Comparison of ENCODE assay signal across 8 cellular contexts in the genomic region with DNA sequence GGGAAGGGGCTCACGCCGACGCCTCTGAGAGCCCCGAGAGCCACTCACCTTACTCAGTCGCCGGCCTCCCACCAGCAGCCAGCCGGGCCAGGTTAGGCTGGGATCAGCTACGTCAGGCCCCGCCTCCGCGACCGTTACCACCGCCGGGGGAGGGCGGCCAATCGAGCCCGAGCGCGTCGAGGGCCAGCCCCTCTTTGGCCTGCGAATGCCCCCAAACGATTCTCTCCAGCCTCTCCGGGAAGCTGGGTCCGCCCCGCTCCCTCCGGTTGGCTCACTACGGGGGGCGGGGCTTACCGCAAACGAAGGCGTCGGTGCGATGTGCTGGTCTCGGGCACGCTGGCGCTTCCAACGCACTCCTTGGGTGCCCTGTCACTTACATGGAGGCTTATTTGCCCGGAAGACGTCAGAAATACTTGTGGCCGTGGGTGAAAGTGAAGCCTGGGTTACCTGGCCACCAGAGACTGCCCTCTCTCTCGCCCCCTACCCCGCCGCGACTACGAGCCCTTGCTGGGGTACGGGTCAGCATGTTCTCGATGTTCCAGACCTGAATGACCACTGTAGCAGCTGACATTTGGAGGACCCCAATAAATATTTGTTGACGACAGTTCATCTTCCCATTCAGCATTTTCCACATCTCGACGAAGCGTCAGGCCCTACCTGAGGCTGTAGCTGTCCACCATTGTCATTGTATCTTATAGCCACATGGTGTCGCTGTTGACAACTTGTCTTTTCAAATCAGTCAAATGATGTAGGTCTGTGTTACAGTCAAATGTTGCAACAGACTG. TPM values are rescaled to one million over a fixed set of nuclear protein-coding genes. Genes with fewer than 3 reads are reported as not detected.
DNase-seq lines count a peak whose midpoint lies in the region; ATAC-seq, FAIRE-seq and TF ChIP-seq lines count a peak whose summit lies in the region.

A gene with protein sequence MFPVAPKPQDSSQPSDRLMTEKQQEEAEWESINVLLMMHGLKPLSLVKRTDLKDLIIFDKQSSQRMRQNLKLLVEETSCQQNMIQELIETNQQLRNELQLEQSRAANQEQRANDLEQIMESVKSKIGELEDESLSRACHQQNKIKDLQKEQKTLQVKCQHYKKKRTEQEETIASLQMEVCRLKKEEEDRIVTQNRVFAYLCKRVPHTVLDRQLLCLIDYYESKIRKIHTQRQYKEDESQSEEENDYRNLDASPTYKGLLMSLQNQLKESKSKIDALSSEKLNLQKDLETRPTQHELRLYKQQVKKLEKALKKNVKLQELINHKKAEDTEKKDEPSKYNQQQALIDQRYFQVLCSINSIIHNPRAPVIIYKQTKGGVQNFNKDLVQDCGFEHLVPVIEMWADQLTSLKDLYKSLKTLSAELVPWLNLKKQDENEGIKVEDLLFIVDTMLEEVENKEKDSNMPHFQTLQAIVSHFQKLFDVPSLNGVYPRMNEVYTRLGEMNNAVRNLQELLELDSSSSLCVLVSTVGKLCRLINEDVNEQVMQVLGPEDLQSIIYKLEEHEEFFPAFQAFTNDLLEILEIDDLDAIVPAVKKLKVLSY (minus strand): TSS at position 111 of the 785 bp plus-strand sequence. CDS start 21,333 bp downstream, outside the sequence.

- CTCF ChIA-PET in A549 (lab: Yijun Ruan, JAX): interaction anchor here (0.6 to 14.6 kb wide), 43 partner anchors 9 to 759 kb away, joined by 3 to 224 read pairs (median 4); a partner anchor contains a TSS
- CTCF ChIA-PET in activated B cell treated with CpG ODN at 0.5 μM for 24 hours (lab: Charles Lee): interaction anchor here (0.8 to 7.4 kb wide), 14 partner anchors 10 to 735 kb away, joined by 3 to 216 read pairs (median 4); a partner anchor contains a TSS

- peak within 1 kb of the TSS; percentile 79 for H3K4me3 ChIP-seq in A549
- peak within 1 kb of the TSS; percentile 68 to 74 (median 69) for H3K4me3 ChIP-seq in right lobe of liver

- FAIRE-seq in A549 (lab: Jason Lieb, UNC): no peak

- no peaks in the 10 kb centered on the region for H3K9me3 Mint-ChIP-seq in activated B cell treated with CpG ODN at 0.5 μM for 24 hours

- TF ChIP-seq CTCF in A549 (IDR thresholded peaks at IDR 0.05) (peak; percentile 83), activated B cell treated with CpG ODN at 0.5 μM for 24 hours (IDR thresholded peaks at IDR 0.05) (peak; percentile 32), right lobe of liver (IDR thresholded peaks at IDR 0.05) (peak; percentile 90 to 96 (median 92))

- intact Hi-C loops in activated B cell treated with CpG ODN at 0.5 μM for 24 hours (cut with micrococcal nuclease) (loop anchor here (1.0 to 5.0 kb wide), 12 partner anchors 14 to 793 kb away; a partner anchor contains a TSS), right lobe of liver (cut with DNase I) (no loop called here)

- H3K4me1 Mint-ChIP-seq in activated B cell treated with CpG ODN at 0.5 μM for 24 hours: peaks cover 10% of the 10 kb centered on the region

- ATAC-seq in A549 (peak; percentile 98 to 99), GM19025 (IDR thresholded peaks at IDR 0.05; ENCODE audit: low read depth, unreplicated experiment) (peak; percentile 80), HG03354 (IDR thresholded peaks at IDR 0.05; ENCODE audit: poor library complexity, severe bottlenecking, unreplicated experiment) (peak; percentile 88), activated B cell treated with CpG ODN at 0.5 μM for 24 hours (ENCODE audit: low read depth) (peak; percentile 94), right lobe of liver (peak; percentile 95 to 98 (median 96))

- H3K27ac Mint-ChIP-seq in activated B cell treated with CpG ODN at 0.5 μM for 24 hours: peak within 1 kb of the TSS; percentile 86

- POLR2A ChIA-PET in A549 (lab: Yijun Ruan, JAX): interaction anchor here (0.6 to 2.4 kb wide), 11 partner anchors 15 to 341 kb away, joined by 3 to 28 read pairs (median 5); a partner anchor contains a TSS
- POLR2A ChIA-PET in activated B cell treated with CpG ODN at 0.5 μM for 24 hours (lab: Charles Lee): interaction anchor here (0.6 to 2.8 kb wide), 10 partner anchors 9 to 1842 kb away, joined by 3 to 33 read pairs (median 6); a partner anchor contains a TSS

- H3K36me3 ChIP-seq in right lobe of liver: peaks cover 0 to 12% (median 0%) of the 10 kb centered on the region in 4 donors

- H3K36me3 Mint-ChIP-seq in activated B cell treated with CpG ODN at 0.5 μM for 24 hours (ENCODE audit: low read depth): peaks cover 5% of the 10 kb centered on the region

- peak within 1 kb of the TSS; percentile 83 for H3K4me2 ChIP-seq in A549

- peak within 1 kb of the TSS; percentile 89 to 92 for H3K27ac ChIP-seq in A549
- peak within 1 kb of the TSS; percentile 87 to 91 (median 89) for H3K27ac ChIP-seq in right lobe of liver

- 4% methylated on average over 14 of the region's 52 CpGs for WGBS in A549 (ENCODE audit: missing lambda C conversion rate)
- WGBS in right lobe of liver (ENCODE audit: insufficient coverage, low coverage, low lambda C conversion rate, missing lambda C conversion rate): 3% methylated on average over 7 of the region's 52 CpGs

- TF ChIP-seq EP300 in A549 (IDR thresholded peaks at IDR 0.05): no peak

- H3K9me3 ChIP-seq in A549 (0 out of 3 replicates have a peak, but pooled peaks cover 2% of the 10 kb centered on the region), right lobe of liver (no peaks in the 10 kb centered on the region)

- DNase-seq in A549 (ENCODE audit: low read depth in 1 of 2, low spot score in 1 of 2) (peak; percentile 68 to 91), activated B cell treated with CpG ODN at 0.5 μM for 24 hours (peak; percentile 77), dedifferentiated amniotic fluid mesenchymal stem cell (ENCODE audit: extremely low spot score) (peak; percentile 93), right lobe of liver (peak; percentile 97), NCI-H748 treated with DMSO at 0.1 percent for 48 hours (lab: John Stamatoyannopoulos, UW) (no peak)
- peak; percentile 72 for DNase-seq in stimulated activated CD4-positive, alpha-beta T cell treated with anti-CD3 and anti-CD28 coated beads, TNF-alpha, amount 100 ng/mL, for 1 hour (ENCODE audit: low read depth in 3 of 3, low spot score in 1 of 3)

- no peaks in the 10 kb centered on the region for H3K27me3 ChIP-seq in right lobe of liver

- peak within 1 kb of the TSS; percentile 90 for H3K4me3 Mint-ChIP-seq in activated B cell treated with CpG ODN at 0.5 μM for 24 hours

- TF ChIP-seq POLR2A in A549 (IDR thresholded peaks at IDR 0.05; ENCODE audit: low read length) (peak; percentile 57; the same call in 1 of the 2 replicates), right lobe of liver (IDR thresholded peaks at IDR 0.05) (peak; percentile 97)

- no peaks in the 10 kb centered on the region for H3K27me3 Mint-ChIP-seq in activated B cell treated with CpG ODN at 0.5 μM for 24 hours

- peak; percentile 75 to 76 for TF ChIP-seq RAD21 in A549 (conservative IDR thresholded peaks at IDR 0.05 in 1 of 2, IDR thresholded peaks at IDR 0.05 in 1 of 2)

- peaks cover 23% of the 10 kb centered on the region for H3K4me1 ChIP-seq in A549
- peaks cover 0 to 14% (median 0%) of the 10 kb centered on the region in 4 donors for H3K4me1 ChIP-seq in right lobe of liver

TF ChIP-seq in A549, 52 proteins besides CTCF, POLR2A, EP300 and RAD21:
- TF ChIP-seq, protein P1, sequence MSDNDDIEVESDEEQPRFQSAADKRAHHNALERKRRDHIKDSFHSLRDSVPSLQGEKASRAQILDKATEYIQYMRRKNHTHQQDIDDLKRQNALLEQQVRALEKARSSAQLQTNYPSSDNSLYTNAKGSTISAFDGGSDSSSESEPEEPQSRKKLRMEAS (IDR thresholded peaks at IDR 0.05): peak; percentile 78
- peak; percentile 35 for TF ChIP-seq PHF8 (IDR thresholded peaks at IDR 0.05; ENCODE audit: borderline replicate concordance, low read depth)
- TF ChIP-seq, protein P2, sequence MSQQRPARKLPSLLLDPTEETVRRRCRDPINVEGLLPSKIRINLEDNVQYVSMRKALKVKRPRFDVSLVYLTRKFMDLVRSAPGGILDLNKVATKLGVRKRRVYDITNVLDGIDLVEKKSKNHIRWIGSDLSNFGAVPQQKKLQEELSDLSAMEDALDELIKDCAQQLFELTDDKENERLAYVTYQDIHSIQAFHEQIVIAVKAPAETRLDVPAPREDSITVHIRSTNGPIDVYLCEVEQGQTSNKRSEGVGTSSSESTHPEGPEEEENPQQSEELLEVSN (IDR thresholded peaks at IDR 0.05; ENCODE audit: borderline replicate concordance, low read depth): peak; percentile 52; the same call in 1 of the 2 replicates
- TF ChIP-seq GATA3 (IDR thresholded peaks at IDR 0.05; ENCODE audit: borderline replicate concordance): no peak
- TF ChIP-seq CEBPB (IDR thresholded peaks at IDR 0.05): peak; percentile 79 to 90; a peak in 3 of 4 replicates
- no peak for TF ChIP-seq CBX2 (IDR thresholded peaks at IDR 0.05; ENCODE audit: borderline replicate concordance, low read depth)
- TF ChIP-seq SMC3 (IDR thresholded peaks at IDR 0.05): peak; percentile 70
- TF ChIP-seq KDM5A (IDR thresholded peaks at IDR 0.05): peak; percentile 83
- TF ChIP-seq JUN (IDR thresholded peaks at IDR 0.05): peak in 1 of 2 experiments; percentile 32; a peak in 1 of 5 replicates
- TF ChIP-seq MAFK (IDR thresholded peaks at IDR 0.05; ENCODE audit: partially characterized antibody): peak; percentile 6
- TF ChIP-seq FOXS1 (CRISPR knock-in tag; IDR thresholded peaks at IDR 0.05): no peak
TF ChIP-seq in A549: peak in this region for 8.

RNA-seq across cellular contexts. Expression of the gene that starts here (rescaled TPM):
- 9.4 and 17.1 TPM in 2 replicates for polyA plus RNA-seq in A549 (2011; rRNA removed)
- polyA plus RNA-seq in A549 (2012; cell fraction: cytosol; rRNA removed): 1.9 and 2.4 TPM in 2 replicates
- 0.77 and 1.1 TPM in 2 replicates for polyA plus RNA-seq in A549 (2012; cell fraction: nucleus; rRNA removed)
- 15.7 to 17.4 TPM (median 16.5 TPM) in 3 replicates for polyA plus RNA-seq in A549 (2017; fragmentation: RNase III; extraction: RNeasy Plus Mini Kit Qiagen cat#74134 plus additional on column Dnase treatment)
- 7.8 and 10.6 TPM in 2 replicates for polyA minus RNA-seq in A549 (2011; rRNA and poly(A)+ RNA removed)
- total RNA-seq in activated B cell treated with CpG ODN at 0.5 μM for 24 hours: 5.9 and 11.0 TPM in 2 replicates
- total RNA-seq in right lobe of liver: 10 to 100 TPM; 13.8 to 26.7 (median 21.4) TPM

Comparison
In these comparisons a context has a peak if more than half of its experiments do, and no peak if none do; other contexts are left out.
1. CTCF ChIP-seq: peak in every context shown above with its lines; median percentile 92 in right lobe of liver; 83 in A549; 32 in activated B cell treated with CpG ODN at 0.5 μM for 24 hours.